Comparison of ENCODE assay signal across 10 cellular contexts in the genomic region with DNA sequence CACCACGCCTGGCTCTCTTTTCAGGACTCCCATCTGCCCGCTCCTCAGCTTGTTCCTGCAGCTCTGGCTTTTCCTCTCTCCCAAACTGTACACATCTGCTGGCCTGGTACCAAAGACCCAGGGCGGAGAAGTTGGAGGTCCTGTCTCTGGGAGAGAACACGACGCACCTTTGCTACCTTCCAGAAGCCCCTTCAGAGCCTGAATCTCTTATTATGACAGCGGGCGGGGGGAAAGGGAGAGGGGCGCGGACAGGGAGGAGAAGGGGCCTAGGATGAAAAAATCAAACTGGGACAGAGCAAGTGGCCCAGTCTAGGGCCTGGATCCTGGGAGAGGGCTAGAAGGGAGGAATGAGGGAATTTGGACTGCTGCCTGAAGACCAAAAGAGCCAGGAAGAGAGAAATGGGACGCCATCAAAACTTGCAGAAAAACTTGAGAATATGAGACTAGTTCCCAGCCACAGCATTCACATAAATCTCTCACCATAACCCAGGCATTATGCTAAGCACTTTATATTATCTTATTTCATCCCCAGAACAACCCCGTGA. TPM values are rescaled to one million over a fixed set of nuclear protein-coding genes. Genes with fewer than 3 reads are reported as not detected.
DNase-seq lines count a peak whose midpoint lies in the region; ATAC-seq and TF ChIP-seq lines count a peak whose summit lies in the region.
"Had no signal": no experiment of that assay in that cellular context is flagged by ENCODE, and none has a peak within 500 bp of the region (broad histone marks: within the 10 kb centered on the region; RNA-seq: fewer than 3 reads in every experiment).

No MANE protein-coding gene starts in this region.

- no peak overlapping the region for H3K4me3 ChIP-seq in MM.1S (ENCODE audit: low read length)

- H3K9me3 Mint-ChIP-seq in endothelial cell (ENCODE audit: unreplicated experiment) (no peaks in the 10 kb centered on the region), nephron (no peaks in the 10 kb centered on the region)
- H3K9me3 Mint-ChIP-seq in activated CD8-positive, alpha-beta memory T cell treated with anti-CD3 and anti-CD28 coated beads, Interleukin-2, amount 10 ng/mL, durations not matched to agents 7 days and 5 days (ENCODE audit: low read depth), result no peaks in the 10 kb centered on the region
- H3K9me3 Mint-ChIP-seq: activated T-helper 2 cell treated with anti-CD3 and anti-CD28 coated beads, Interferon-gamma antibody, Interleukin-2, Interleukin-4, amounts not matched to agents 10 μg/mL and 5 μg/mL and 100 μg/mL, durations not matched to agents 14 hours and 24 hours and 36 hours had no signal

- H3K4me3 Mint-ChIP-seq in endothelial cell (ENCODE audit: unreplicated experiment) (no peak overlapping the region), nephron (no peak overlapping the region)
- H3K4me3 Mint-ChIP-seq in activated CD8-positive, alpha-beta memory T cell treated with anti-CD3 and anti-CD28 coated beads, Interleukin-2, amount 10 ng/mL, durations not matched to agents 7 days and 5 days, result no peak overlapping the region

- H3K27ac ChIP-seq in 22Rv1 (peak overlapping the region; percentile 97), MM.1S (ENCODE audit: low read length) (no peak overlapping the region)

- H3K36me3 ChIP-seq in MM.1S (replicated peaks; ENCODE audit: insufficient read depth, low read length), result no peaks in the 10 kb centered on the region

- no peaks in the 10 kb centered on the region for H3K9me3 ChIP-seq in MM.1S (replicated peaks; ENCODE audit: insufficient read depth, low read length)

- peak overlapping the region; percentile 90 for H3K27ac Mint-ChIP-seq in endothelial cell (ENCODE audit: unreplicated experiment)
- peak overlapping the region in 2 of 3 experiments; percentile 98 to 100 for H3K27ac Mint-ChIP-seq in nephron
- H3K27ac Mint-ChIP-seq in activated CD8-positive, alpha-beta memory T cell treated with anti-CD3 and anti-CD28 coated beads, Interleukin-2, amount 10 ng/mL, durations not matched to agents 7 days and 5 days, result no peak overlapping the region
- H3K27ac Mint-ChIP-seq: activated T-helper 2 cell treated with anti-CD3 and anti-CD28 coated beads, Interferon-gamma antibody, Interleukin-2, Interleukin-4, amounts not matched to agents 10 μg/mL and 5 μg/mL and 100 μg/mL, durations not matched to agents 14 hours and 24 hours and 36 hours had no signal

- CTCF ChIA-PET in activated CD8-positive, alpha-beta memory T cell treated with anti-CD3 and anti-CD28 coated beads, Interleukin-2, amount 10 ng/mL, durations not matched to agents 7 days and 5 days (lab: Charles Lee), result interaction anchor here (1.2 to 7.9 kb wide), 4 partner anchors 15 to 33 kb away, joined by 3 to 92 read pairs (median 28); no protein-coding TSS in a partner anchor

- no peaks in the 10 kb centered on the region for H4K20me1 ChIP-seq in MM.1S (ENCODE audit: insufficient read depth, low read length)

- H3K4me1 Mint-ChIP-seq in endothelial cell (ENCODE audit: unreplicated experiment) (peaks cover 30% of the 10 kb centered on the region), nephron (peaks cover 13% of the 10 kb centered on the region)
- peaks cover 33% of the 10 kb centered on the region for H3K4me1 Mint-ChIP-seq in activated CD8-positive, alpha-beta memory T cell treated with anti-CD3 and anti-CD28 coated beads, Interleukin-2, amount 10 ng/mL, durations not matched to agents 7 days and 5 days

- H3K27me3 Mint-ChIP-seq in endothelial cell (ENCODE audit: unreplicated experiment) (peaks cover 27% of the 10 kb centered on the region), nephron (ENCODE audit: low read depth) (no peaks in the 10 kb centered on the region)
- H3K27me3 Mint-ChIP-seq in activated CD8-positive, alpha-beta memory T cell treated with anti-CD3 and anti-CD28 coated beads, Interleukin-2, amount 10 ng/mL, durations not matched to agents 7 days and 5 days, result no peaks in the 10 kb centered on the region

- no peak overlapping the region for H2AFZ ChIP-seq in MM.1S (ENCODE audit: low read length)

- TF ChIP-seq CTCF in 22Rv1 (IDR thresholded peaks at IDR 0.05), result no peak
- TF ChIP-seq CTCF in MM.1S (IDR thresholded peaks at IDR 0.05; ENCODE audit: low read length), result no peak
- TF ChIP-seq CTCF in endothelial cell (IDR thresholded peaks at IDR 0.05; ENCODE audit: unreplicated experiment), result no peak
- TF ChIP-seq CTCF in nephron (IDR thresholded peaks at IDR 0.05; ENCODE audit: unreplicated experiment in 3 of 3), result no peak

- peaks cover 31% of the 10 kb centered on the region for H3K79me2 ChIP-seq in MM.1S (ENCODE audit: low read length)

- H3F3A ChIP-seq in MM.1S (ENCODE audit: insufficient read depth, low read length), result peaks cover 22% of the 10 kb centered on the region

- H3K4me1 ChIP-seq in MM.1S (ENCODE audit: low read length), result peaks cover 21% of the 10 kb centered on the region

- H3K27me3 ChIP-seq in MM.1S (replicated peaks; ENCODE audit: insufficient read depth, low read length), result no peaks in the 10 kb centered on the region

- no peaks in the 10 kb centered on the region for H3K9me2 ChIP-seq in MM.1S (replicated peaks; ENCODE audit: insufficient read depth, low read length)

- no peak overlapping the region for H3K9ac ChIP-seq in MM.1S (ENCODE audit: low read length)

- H3K4me2 ChIP-seq in MM.1S (ENCODE audit: low read depth, low read length), result 0 out of 2 replicates have a peak overlapping the region, but pooled peaks have one; percentile 94

- no peak for ATAC-seq in activated CD8-positive, alpha-beta memory T cell treated with anti-CD3 and anti-CD28 coated beads, Interleukin-2, amount 10 ng/mL, durations not matched to agents 7 days and 5 days

- H3K36me3 Mint-ChIP-seq in endothelial cell (ENCODE audit: low read depth, unreplicated experiment), result no peaks in the 10 kb centered on the region
- H3K36me3 Mint-ChIP-seq in nephron (ENCODE audit: low read depth), result peaks cover 10% of the 10 kb centered on the region
- peaks cover under 1% of the 10 kb centered on the region for H3K36me3 Mint-ChIP-seq in activated CD8-positive, alpha-beta memory T cell treated with anti-CD3 and anti-CD28 coated beads, Interleukin-2, amount 10 ng/mL, durations not matched to agents 7 days and 5 days

- no peak for DNase-seq in MM.1S
- DNase-seq in endothelial cell (ENCODE audit: low spot score), result no peak
- no peak for DNase-seq in Kasumi-1 (lab: John Stamatoyannopoulos, UW)
- DNase-seq in activated CD8-positive, alpha-beta memory T cell treated with anti-CD3 and anti-CD28 coated beads, Interleukin-2, amount 10 ng/mL, durations not matched to agents 7 days and 5 days, result no peak
- DNase-seq in SIG-M5 (lab: John Stamatoyannopoulos, UW), result no peak
- DNase-seq in stimulated activated CD4-positive, alpha-beta T cell treated with anti-CD3 and anti-CD28 coated beads, Interleukin-4, amount 100 ng/mL, for 24 hours, result no peak

RNA-seq across cellular contexts. Expression of gene PER1, which starts 2.5 kb away (rescaled TPM):
- total RNA-seq in endothelial cell (ENCODE audit: unreplicated experiment), result 30.0 TPM
- 10 to 100 TPM; 47.3 to 56.4 TPM for total RNA-seq in activated CD8-positive, alpha-beta memory T cell treated with anti-CD3 and anti-CD28 coated beads, Interleukin-2, amount 10 ng/mL, durations not matched to agents 7 days and 5 days

RNA-seq across cellular contexts. Expression of gene VAMP2, which starts 8.1 kb away (rescaled TPM):
- 19.8 TPM for total RNA-seq in endothelial cell (ENCODE audit: unreplicated experiment)
- total RNA-seq in activated CD8-positive, alpha-beta memory T cell treated with anti-CD3 and anti-CD28 coated beads, Interleukin-2, amount 10 ng/mL, durations not matched to agents 7 days and 5 days, result 10 to 100 TPM; 47.6 to 68.9 TPM

RNA-seq across cellular contexts. Expression of gene TMEM107, which starts 21.5 kb away (rescaled TPM):
- 14.6 TPM for total RNA-seq in endothelial cell (ENCODE audit: unreplicated experiment)
- total RNA-seq in activated CD8-positive, alpha-beta memory T cell treated with anti-CD3 and anti-CD28 coated beads, Interleukin-2, amount 10 ng/mL, durations not matched to agents 7 days and 5 days, result 10 to 100 TPM; 29.9 to 61.0 TPM

RNA-seq across cellular contexts. Expression of gene HES7, which starts 30.8 kb away (rescaled TPM):
- total RNA-seq in endothelial cell (ENCODE audit: unreplicated experiment), result 3.3 TPM
- 1 to 10 TPM; 1.2 TPM for total RNA-seq in activated CD8-positive, alpha-beta memory T cell treated with anti-CD3 and anti-CD28 coated beads, Interleukin-2, amount 10 ng/mL, durations not matched to agents 7 days and 5 days
- total RNA-seq: left lobe of liver had no signal

RNA-seq across cellular contexts. Expression of gene BORCS6, which starts 35.3 kb away (rescaled TPM):
- 9.7 TPM for total RNA-seq in endothelial cell (ENCODE audit: unreplicated experiment)
- total RNA-seq in activated CD8-positive, alpha-beta memory T cell treated with anti-CD3 and anti-CD28 coated beads, Interleukin-2, amount 10 ng/mL, durations not matched to agents 7 days and 5 days, result 10 to 100 TPM; 14.9 to 16.8 TPM
